1 cellular context compared by ENCODE assay signal in genomic region chr20:17530153-17530552, GRCh38.
TF ChIP-seq lines count a peak whose summit lies in the region.

No MANE protein-coding gene starts in this region.

TF ChIP-seq in A549, 52 proteins besides CTCF, POLR2A, EP300 and RAD21 (continued from another document):
- no peak for TF ChIP-seq MAX (IDR thresholded peaks at IDR 0.05)
- TF ChIP-seq POLR2AphosphoS2 (conservative IDR thresholded peaks at IDR 0.05; ENCODE audit: low read length): no peak
- no peak for TF ChIP-seq E2F6 (IDR thresholded peaks at IDR 0.05; ENCODE audit: borderline replicate concordance, low read depth)
TF ChIP-seq in A549: peak in this region for 0.
